ENCODE assay signal across 1 cellular context in the genomic region with DNA sequence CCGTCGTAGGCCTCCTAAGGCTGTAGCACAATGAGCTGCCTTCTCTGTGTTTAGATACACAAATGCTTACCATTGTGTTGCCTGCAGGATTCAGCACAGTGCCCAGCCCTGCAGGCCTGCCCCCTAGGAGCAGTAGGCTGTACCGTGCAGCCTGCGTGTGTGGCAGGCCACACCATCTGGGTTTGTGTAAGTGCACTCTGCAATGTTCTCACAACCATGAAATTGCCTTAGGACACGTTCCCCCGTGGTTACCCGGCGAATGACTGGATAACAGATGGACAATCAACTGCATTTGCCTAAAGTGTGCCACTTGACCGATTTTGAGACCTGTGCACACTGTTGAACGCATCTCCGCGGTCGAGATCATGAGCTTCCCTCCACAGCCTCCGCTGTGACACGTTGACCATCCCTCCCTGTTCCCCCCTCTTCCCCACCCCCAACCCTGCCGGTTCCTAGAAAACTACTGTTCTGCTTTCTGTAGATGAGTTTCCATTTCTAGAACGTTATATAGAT.
TF ChIP-seq lines count a peak whose summit lies in the region.

No MANE protein-coding gene starts in this region.

TF ChIP-seq in IMR-90, 13 proteins besides CTCF, POLR2A, EP300 and RAD21:
- TF ChIP-seq SMC3 (IDR thresholded peaks at IDR 0.05; ENCODE audit: low read depth, low read length) (no peak), NFE2L2 (IDR thresholded peaks at IDR 0.05; ENCODE audit: low read depth, low read length) (no peak), RFX5 (IDR thresholded peaks at IDR 0.05; ENCODE audit: low read depth, low read length) (no peak), MAZ (IDR thresholded peaks at IDR 0.05; ENCODE audit: borderline replicate concordance, low read depth, low read length) (no peak), MAFK (IDR thresholded peaks at IDR 0.05; ENCODE audit: low read depth, low read length) (no peak), CHD1 (IDR thresholded peaks at IDR 0.05; ENCODE audit: low read depth, low read length) (no peak), RCOR1 (IDR thresholded peaks at IDR 0.05; ENCODE audit: insufficient replicate concordance, low read length) (no peak), CEBPB (IDR thresholded peaks at IDR 0.05; ENCODE audit: low read depth, low read length) (no peak), MXI1 (IDR thresholded peaks at IDR 0.05; ENCODE audit: borderline replicate concordance, low read depth, low read length) (no peak), FOS (IDR thresholded peaks at IDR 0.05; ENCODE audit: low read depth, low read length) (no peak), BHLHE40 (IDR thresholded peaks at IDR 0.05; ENCODE audit: low read depth, low read length) (no peak)
- TF ChIP-seq, protein P1, sequence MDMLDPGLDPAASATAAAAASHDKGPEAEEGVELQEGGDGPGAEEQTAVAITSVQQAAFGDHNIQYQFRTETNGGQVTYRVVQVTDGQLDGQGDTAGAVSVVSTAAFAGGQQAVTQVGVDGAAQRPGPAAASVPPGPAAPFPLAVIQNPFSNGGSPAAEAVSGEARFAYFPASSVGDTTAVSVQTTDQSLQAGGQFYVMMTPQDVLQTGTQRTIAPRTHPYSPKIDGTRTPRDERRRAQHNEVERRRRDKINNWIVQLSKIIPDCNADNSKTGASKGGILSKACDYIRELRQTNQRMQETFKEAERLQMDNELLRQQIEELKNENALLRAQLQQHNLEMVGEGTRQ (IDR thresholded peaks at IDR 0.05; ENCODE audit: low read depth, low read length) = no peak
- TF ChIP-seq, protein P2, sequence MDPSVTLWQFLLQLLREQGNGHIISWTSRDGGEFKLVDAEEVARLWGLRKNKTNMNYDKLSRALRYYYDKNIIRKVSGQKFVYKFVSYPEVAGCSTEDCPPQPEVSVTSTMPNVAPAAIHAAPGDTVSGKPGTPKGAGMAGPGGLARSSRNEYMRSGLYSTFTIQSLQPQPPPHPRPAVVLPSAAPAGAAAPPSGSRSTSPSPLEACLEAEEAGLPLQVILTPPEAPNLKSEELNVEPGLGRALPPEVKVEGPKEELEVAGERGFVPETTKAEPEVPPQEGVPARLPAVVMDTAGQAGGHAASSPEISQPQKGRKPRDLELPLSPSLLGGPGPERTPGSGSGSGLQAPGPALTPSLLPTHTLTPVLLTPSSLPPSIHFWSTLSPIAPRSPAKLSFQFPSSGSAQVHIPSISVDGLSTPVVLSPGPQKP (IDR thresholded peaks at IDR 0.05; ENCODE audit: borderline replicate concordance, low read depth, low read length) = no peak
